ENCODE assay signal across 23 cellular contexts in genomic region chr12:45483571-45483970, GRCh38.
DNase-seq lines count a peak whose midpoint lies in the region; ATAC-seq and TF ChIP-seq lines count a peak whose summit lies in the region.
"Had no signal": no experiment of that assay in that cellular context is flagged by ENCODE, and none has a peak within 500 bp of the region (broad histone marks: within the 10 kb centered on the region; RNA-seq: fewer than 3 reads in every experiment).

No MANE protein-coding gene starts in this region.

- H3K9me3 Mint-ChIP-seq in MCF 10A (ENCODE audit: unreplicated experiment) = no peaks in the 10 kb centered on the region
- peaks cover 0 to 8% (median 4%) of the 10 kb centered on the region in 6 donors for H3K9me3 Mint-ChIP-seq in immature natural killer cell
- H3K9me3 Mint-ChIP-seq: dendritic cell treated with granulocyte-macrophage colony-stimulating factor and Interleukin-4, amounts not matched to agents 40 ng/mL and 50 ng/mL, for 4 days had no signal

- intact Hi-C loops in MCF 10A (cut with micrococcal nuclease) = no loop called here
- intact Hi-C loops in mammary epithelial cell (cut with micrococcal nuclease) = no loop called here

- H3K27me3 ChIP-seq in mammary epithelial cell (ENCODE audit: insufficient read depth, low read length) = no peaks in the 10 kb centered on the region
- H3K27me3 ChIP-seq: brain microvascular endothelial cell, tibial nerve had no signal

- CTCF ChIA-PET in MCF 10A (lab: Yijun Ruan, JAX) = no interaction called here
- CTCF ChIA-PET in mammary epithelial cell (lab: Charles Lee; ENCODE audit: low non-redundant PET) = no interaction called here

- dilution Hi-C loops in mammary epithelial cell (cut with HindIII; ENCODE audit: low sequenced_read_pairs) = no loop called here

- H2AFZ ChIP-seq in mammary epithelial cell (ENCODE audit: low read depth, low read length) = no peak overlapping the region
- H2AFZ ChIP-seq: GM23338 had no signal

- H3K9me3 ChIP-seq in mammary epithelial cell (replicated peaks; ENCODE audit: insufficient read depth, low read length) = no peaks in the 10 kb centered on the region
- H3K9me3 ChIP-seq: prostate gland had no signal

- no peaks in the 10 kb centered on the region for H3K36me3 ChIP-seq in mammary epithelial cell (ENCODE audit: insufficient read depth, low read length)
- H3K36me3 ChIP-seq: brain microvascular endothelial cell, prostate gland, tibial nerve had no signal

- H3K4me1 Mint-ChIP-seq in MCF 10A (ENCODE audit: insufficient read depth, unreplicated experiment) = no peaks in the 10 kb centered on the region
- no peaks in the 10 kb centered on the region for H3K4me1 Mint-ChIP-seq in immature natural killer cell
- H3K4me1 Mint-ChIP-seq: nephron progenitor cell had no signal

- no peaks in the 10 kb centered on the region for H3K27me3 Mint-ChIP-seq in MCF 10A (ENCODE audit: insufficient read depth, unreplicated experiment)
- peaks cover 0 to 2% (median 0%) of the 10 kb centered on the region in 3 donors for H3K27me3 Mint-ChIP-seq in immature natural killer cell (ENCODE audit: low read depth in 3 of 3)
- H3K27me3 Mint-ChIP-seq: dendritic cell treated with granulocyte-macrophage colony-stimulating factor and Interleukin-4, amounts not matched to agents 40 ng/mL and 50 ng/mL, for 4 days had no signal

- in situ Hi-C loops in mammary epithelial cell (cut with MboI; ENCODE audit: low sequenced_read_pairs in 2 of 2) = no loop called here

- POLR2A ChIA-PET in MCF 10A (lab: Yijun Ruan, JAX) = no interaction called here

- H3K4me2 ChIP-seq in mammary epithelial cell (ENCODE audit: insufficient read depth, low read depth, low read length) = no peak overlapping the region
- H3K4me2 ChIP-seq: GM23338 had no signal

- H3K36me3 Mint-ChIP-seq in MCF 10A (ENCODE audit: insufficient read depth, unreplicated experiment) (no peaks in the 10 kb centered on the region), immature natural killer cell (peaks cover 4 to 6% (median 5%) of the 10 kb centered on the region in 3 donors)

- no peak overlapping the region for H3K4me3 ChIP-seq in mammary epithelial cell (replicated peaks in 1 of 3; ENCODE audit: insufficient read depth in 1 of 3, low read depth in 2 of 3, low read length in 3 of 3)
- H3K4me3 ChIP-seq in fibroblast of mammary gland (ENCODE audit: control insufficient read depth, low read depth, low read length) = no peak overlapping the region
- H3K4me3 ChIP-seq: GM23338, prostate gland, tibial nerve had no signal

- H3K4me1 ChIP-seq in mammary epithelial cell (ENCODE audit: insufficient read depth, low read length) = no peaks in the 10 kb centered on the region
- H3K4me1 ChIP-seq: prostate gland, tibial nerve had no signal

- TF ChIP-seq CTCF in MCF 10A (IDR thresholded peaks at IDR 0.05; ENCODE audit: unreplicated experiment) = no peak
- TF ChIP-seq CTCF in mammary epithelial cell (conservative IDR thresholded peaks at IDR 0.05 in 1 of 2, IDR thresholded peaks at IDR 0.05 in 1 of 2; ENCODE audit: extremely low read depth in 1 of 2, insufficient read depth in 1 of 2, low read depth in 1 of 2, low read length in 2 of 2) = no peak
- TF ChIP-seq CTCF in fibroblast of mammary gland (conservative IDR thresholded peaks at IDR 0.05; ENCODE audit: control insufficient read depth, insufficient read depth, low read depth, low read length) = no peak

- peak; percentile 49 for DNase-seq in MCF 10A (ENCODE audit: unreplicated experiment)
- DNase-seq in mammary epithelial cell = no peak
- peak; percentile 68 for DNase-seq in fibroblast of mammary gland (ENCODE audit: low read depth)
- DNase-seq in medulla oblongata (ENCODE audit: extremely low spot score) = peak; percentile 34
- peak; percentile 66 for DNase-seq in ureter (ENCODE audit: low spot score)
- no peak for DNase-seq in ecto neural progenitor cell (ENCODE audit: low spot score)
- DNase-seq in immature natural killer cell = no peak
- DNase-seq: activated CD8-positive, alpha-beta T cell treated with anti-CD3 and anti-CD28 coated beads, Interleukin-2, amount 10 ng/mL, durations not matched to agents 7 days and 5 days; activated naive CD4-positive, alpha-beta T cell treated with anti-CD3 and anti-CD28 coated beads, Interleukin-2, amount 50 U/mL, for 16 hours; activated T-cell treated with anti-CD3 and anti-CD28 coated beads, Interleukin-2, amount 50 U/mL, for 4 hours; brain microvascular endothelial cell; NCI-H82; nephron progenitor cell; T-helper 9 cell had no signal

- no peak overlapping the region for H3K4me3 Mint-ChIP-seq in MCF 10A (ENCODE audit: unreplicated experiment)
- H3K4me3 Mint-ChIP-seq in immature natural killer cell = no peak overlapping the region
- H3K4me3 Mint-ChIP-seq: activated CD8-positive, alpha-beta T cell treated with anti-CD3 and anti-CD28 coated beads, Interleukin-2, amount 10 ng/mL, durations not matched to agents 7 days and 5 days; activated T-cell treated with anti-CD3 and anti-CD28 coated beads, Interleukin-2, amount 50 U/mL, for 4 hours; dendritic cell treated with granulocyte-macrophage colony-stimulating factor and Interleukin-4, amounts not matched to agents 40 ng/mL and 50 ng/mL, for 4 days; GM23338; nephron progenitor cell had no signal

- 50% methylated on average over 2 of the region's 2 CpGs for WGBS in mammary epithelial cell (ENCODE audit: low coverage, missing lambda C conversion rate)

- BruUV-seq in MCF 10A (replicated peaks; lab: Mats Ljungman, UMichigan) = no TSS peak
- no TSS peak for BruUV-seq in mammary epithelial cell (replicated peaks; lab: Mats Ljungman, UMichigan)

- no peak overlapping the region for H3K27ac ChIP-seq in mammary epithelial cell (ENCODE audit: insufficient read depth, low read depth, low read length)
- H3K27ac ChIP-seq: brain microvascular endothelial cell, C4-2B, epithelial cell of prostate, prostate gland, tibial nerve had no signal

- no peaks in the 10 kb centered on the region for H4K20me1 ChIP-seq in mammary epithelial cell (ENCODE audit: insufficient read depth, low read length)

- H3K9ac ChIP-seq in mammary epithelial cell (ENCODE audit: insufficient read depth, low read length) = no peak overlapping the region

- H3K27ac Mint-ChIP-seq in MCF 10A (ENCODE audit: low read depth, unreplicated experiment) (no peak overlapping the region), immature natural killer cell (no peak overlapping the region)
- H3K27ac Mint-ChIP-seq: activated CD8-positive, alpha-beta T cell treated with anti-CD3 and anti-CD28 coated beads, Interleukin-2, amount 10 ng/mL, durations not matched to agents 7 days and 5 days; dendritic cell treated with granulocyte-macrophage colony-stimulating factor and Interleukin-4, amounts not matched to agents 40 ng/mL and 50 ng/mL, for 4 days; GM23338; nephron progenitor cell had no signal

- H3K79me2 ChIP-seq in mammary epithelial cell (ENCODE audit: insufficient read depth, low read length) = no peaks in the 10 kb centered on the region

- ATAC-seq in HG03460 (IDR thresholded peaks at IDR 0.05; ENCODE audit: unreplicated experiment) = no peak
- ATAC-seq: activated CD8-positive, alpha-beta T cell treated with anti-CD3 and anti-CD28 coated beads, Interleukin-2, amount 10 ng/mL, durations not matched to agents 7 days and 5 days; activated T-cell treated with anti-CD3 and anti-CD28 coated beads, Interleukin-2, amount 50 U/mL, for 4 hours; GM23338; Panc1; SK-N-SH treated with all-trans-retinoic acid at 6 μM for 48 hours had no signal

Comparison
In these comparisons a context has a peak if more than half of its experiments do, and no peak if none do; other contexts are left out.
1. DNase-seq: peak in MCF 10A (single experiment), fibroblast of mammary gland (single experiment), medulla oblongata (single experiment) and ureter (single experiment); none in mammary epithelial cell (single experiment), ecto neural progenitor cell (single experiment) and immature natural killer cell (0 of 3).